11 cellular contexts compared by ENCODE assay signal in genomic region chr9:124768778-124769350, GRCh38. TPM values are rescaled to one million over a fixed set of nuclear protein-coding genes. Genes with fewer than 3 reads are reported as not detected.
DNase-seq lines count a peak whose midpoint lies in the region; ATAC-seq, FAIRE-seq and TF ChIP-seq lines count a peak whose summit lies in the region.
"Had no signal": no experiment of that assay in that cellular context is flagged by ENCODE, and none has a peak within 500 bp of the region (broad histone marks: within the 10 kb centered on the region; RNA-seq: fewer than 3 reads in every experiment).

No MANE protein-coding gene starts in this region.

- intact Hi-C loops in CD4-positive, alpha-beta memory T cell (cut with micrococcal nuclease) = no loop called here

- peak overlapping the region; percentile 77 to 91 (median 86) for H3K4me3 Mint-ChIP-seq in CD4-positive, alpha-beta memory T cell
- peak overlapping the region; percentile 76 for H3K4me3 Mint-ChIP-seq in chondrocyte (ENCODE audit: unreplicated experiment)

- H3K27ac Mint-ChIP-seq in CD4-positive, alpha-beta memory T cell = peak overlapping the region in 2 of 7 donors; percentile 12 to 72
- H3K27ac Mint-ChIP-seq in chondrocyte (ENCODE audit: unreplicated experiment) = no peak overlapping the region

- TF ChIP-seq CTCF in chondrocyte (IDR thresholded peaks at IDR 0.05) = no peak

- no peaks in the 10 kb centered on the region for H3K9me3 ChIP-seq in CD4-positive, alpha-beta memory T cell (ENCODE audit: control insufficient read depth in 1 of 2, low read length in 2 of 2)
- H3K9me3 ChIP-seq in muscle layer of duodenum (ENCODE audit: control insufficient read depth in 1 of 2, low read length in 2 of 2) = no peaks in the 10 kb centered on the region
- H3K9me3 ChIP-seq: gastroesophageal sphincter, stomach had no signal

- H3K27me3 Mint-ChIP-seq in CD4-positive, alpha-beta memory T cell = peaks cover 46 to 51% of the 10 kb centered on the region in 2 donors
- H3K27me3 Mint-ChIP-seq in chondrocyte (ENCODE audit: low read depth) = peaks cover 43% of the 10 kb centered on the region

- FAIRE-seq in RCC 7860 (lab: Jason Lieb, UNC) = no peak

- H3K4me1 ChIP-seq in CD4-positive, alpha-beta memory T cell (ENCODE audit: insufficient read depth, low read length) = peaks cover 24% of the 10 kb centered on the region
- peaks cover 0 to 29% of the 10 kb centered on the region in 2 donors for H3K4me1 ChIP-seq in muscle layer of duodenum (ENCODE audit: control insufficient read depth in 1 of 2, insufficient read depth in 2 of 2, low read length in 2 of 2)

- CTCF ChIA-PET in CD4-positive, alpha-beta memory T cell (lab: Charles Lee; ENCODE audit: partially characterized antibody) = interaction anchor here (0.6 to 12.2 kb wide), 3 partner anchors 57 to 342 kb away, joined by 3 to 230 read pairs (median 3); partner anchors contain the start of gene WDR38

- no peak for DNase-seq in CD4-positive, alpha-beta memory T cell
- peak; percentile 22 for DNase-seq in HT-29 (ENCODE audit: low spot score)
- DNase-seq in chondrocyte (ENCODE audit: low spot score) = no peak
- DNase-seq in NCI-H1105 treated with DMSO at 0.1 percent for 48 hours (lab: John Stamatoyannopoulos, UW) = no peak
- no peak for DNase-seq in RCC 7860 (ENCODE audit: low spot score)
- DNase-seq in DMS79 (lab: John Stamatoyannopoulos, UW) = no peak
- DNase-seq: stomach, T1000 had no signal

- H3K36me3 ChIP-seq in CD4-positive, alpha-beta memory T cell (ENCODE audit: insufficient read depth, low read length) = no peaks in the 10 kb centered on the region
- no peaks in the 10 kb centered on the region for H3K36me3 ChIP-seq in muscle layer of duodenum (ENCODE audit: control insufficient read depth in 1 of 2, insufficient read depth in 2 of 2, low read length in 2 of 2)
- H3K36me3 ChIP-seq: gastroesophageal sphincter, stomach had no signal

- POLR2A ChIA-PET in CD4-positive, alpha-beta memory T cell (lab: Charles Lee; ENCODE audit: partially characterized antibody) = interaction anchor here (1.4 kb wide), 1 partner anchor 85 kb away, joined by 4 read pairs; no protein-coding TSS in a partner anchor

- peaks cover 20 to 43% (median 27%) of the 10 kb centered on the region in 4 donors for H3K4me1 Mint-ChIP-seq in CD4-positive, alpha-beta memory T cell
- peaks cover 28% of the 10 kb centered on the region for H3K4me1 Mint-ChIP-seq in chondrocyte (ENCODE audit: low read depth)

- H3K36me3 Mint-ChIP-seq in CD4-positive, alpha-beta memory T cell = peaks cover 0 to 5% of the 10 kb centered on the region in 2 donors
- H3K36me3 Mint-ChIP-seq in chondrocyte (ENCODE audit: low read depth) = peaks cover 3% of the 10 kb centered on the region

- peaks cover 0 to 5% (median 0%) of the 10 kb centered on the region in 8 donors for H3K9me3 Mint-ChIP-seq in CD4-positive, alpha-beta memory T cell
- H3K9me3 Mint-ChIP-seq in chondrocyte (ENCODE audit: low read depth) = no peaks in the 10 kb centered on the region

- peaks cover 32% of the 10 kb centered on the region for H3K27me3 ChIP-seq in CD4-positive, alpha-beta memory T cell (ENCODE audit: insufficient read depth, low read length)
- no peaks in the 10 kb centered on the region for H3K27me3 ChIP-seq in muscle layer of duodenum (ENCODE audit: low read depth, low read length)

- ATAC-seq in activated CD4-positive, CD25-positive, alpha-beta regulatory T cell treated with anti-CD3 and anti-CD28 coated beads, Interleukin-2, amount 50 U/mL, for 24 hours = no peak
- ATAC-seq: gastroesophageal sphincter had no signal

- H3K4me3 ChIP-seq in CD4-positive, alpha-beta memory T cell (ENCODE audit: low read length in 2 of 2) = no peak overlapping the region
- H3K4me3 ChIP-seq in muscle layer of duodenum (ENCODE audit: low read depth in 1 of 2, low read length in 2 of 2) = peak overlapping the region; percentile 92 to 93

- no peak overlapping the region for H3K27ac ChIP-seq in CD4-positive, alpha-beta memory T cell (ENCODE audit: low read depth, low read length)
- peak overlapping the region; percentile 58 for H3K27ac ChIP-seq in muscle layer of duodenum (ENCODE audit: low read length)
- H3K27ac ChIP-seq: stomach had no signal

RNA-seq across cellular contexts. Expression of gene NR6A1, which starts 2.2 kb away (rescaled TPM):
- under 1 TPM in 1 of 2 experiments, not detected in 1; 0.06 TPM for total RNA-seq in CD4-positive, alpha-beta memory T cell
- not detected for polyA plus RNA-seq in CD4-positive, alpha-beta memory T cell
- total RNA-seq in HT-29 (2014; rRNA removed; shearing (Covaris generic)) = 3.4 and 4.7 TPM in 2 replicates
- total RNA-seq in chondrocyte = 0.39 to 0.77 TPM (median 0.56 TPM) in 3 replicates

RNA-seq across cellular contexts. Expression of gene OLFML2A, which starts 8.1 kb away (rescaled TPM):
- not detected for total RNA-seq in CD4-positive, alpha-beta memory T cell
- polyA plus RNA-seq in CD4-positive, alpha-beta memory T cell = not detected
- total RNA-seq in HT-29 (2014; rRNA removed; shearing (Covaris generic)) = 0.21 TPM in 1 of 2 replicates, not detected in the other
- 112 to 475 TPM (median 469 TPM) in 3 replicates for total RNA-seq in chondrocyte

Comparison
In these comparisons a context has a peak if more than half of its experiments do, and no peak if none do; other contexts are left out.
1. H3K4me3 ChIP-seq: peak in muscle layer of duodenum (2 of 2); none in CD4-positive, alpha-beta memory T cell (0 of 2).
2. RNA of gene OLFML2A, which starts 8.1 kb away (total RNA-seq): 112 to 475 TPM in chondrocyte; not detected in CD4-positive, alpha-beta memory T cell and 0.21 TPM in HT-29; every median in the first group is over 10 times any median in the second.